ENCODE assay signal across 14 cellular contexts in the genomic region with DNA sequence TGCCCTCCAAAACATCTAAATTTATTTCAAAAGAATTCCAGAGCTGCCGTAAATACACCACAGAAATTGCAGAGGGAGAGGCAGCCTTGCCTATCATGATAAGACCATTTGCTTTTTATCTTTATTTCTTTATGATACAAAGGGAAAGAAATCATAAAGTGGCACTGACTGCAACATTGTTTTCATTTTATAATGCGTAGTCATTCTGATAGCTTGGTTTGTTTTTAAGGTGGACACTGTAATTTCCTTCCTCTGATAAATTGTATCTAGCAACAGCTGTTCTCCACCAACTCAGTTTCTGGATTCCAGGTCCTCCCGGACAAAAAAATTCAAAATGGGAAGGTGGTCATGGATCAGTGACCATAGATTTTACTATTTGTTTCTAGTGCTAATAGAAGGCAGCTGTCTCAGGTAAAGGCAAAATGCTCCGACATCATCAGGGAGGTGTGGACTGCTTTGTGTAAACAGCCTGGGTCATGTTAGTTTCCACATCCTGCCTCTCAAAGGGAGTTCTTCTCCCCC. TPM values are rescaled to one million over a fixed set of nuclear protein-coding genes. Genes with fewer than 3 reads are reported as not detected.
DNase-seq lines count a peak whose midpoint lies in the region; ATAC-seq and TF ChIP-seq lines count a peak whose summit lies in the region.
"Had no signal": no experiment of that assay in that cellular context is flagged by ENCODE, and none has a peak within 500 bp of the region (broad histone marks: within the 10 kb centered on the region; RNA-seq: fewer than 3 reads in every experiment).

No MANE protein-coding gene starts in this region.

- H3K9me3 Mint-ChIP-seq in WTC11 = no peaks in the 10 kb centered on the region
- H3K9me3 Mint-ChIP-seq: neural crest cell; stimulated activated naive B cell treated with anti-CD40 and anti-IgM and Interleukin-4, amounts not matched to agents 10 μg/mL and 1 μg/mL and 100 μg/mL, for 72 hours had no signal

- peak overlapping the region; percentile 34 for H3K27ac ChIP-seq in duodenal mucosa (ENCODE audit: low read depth, low read length)
- H3K27ac ChIP-seq in osteoblast (ENCODE audit: low read depth, low read length) = no peak overlapping the region
- H3K27ac ChIP-seq: BLaER1 had no signal

- H3K4me3 ChIP-seq in duodenal mucosa (ENCODE audit: low read depth in 1 of 2, low read length in 2 of 2) (peak overlapping the region; percentile 36 to 80), osteoblast (ENCODE audit: insufficient read depth, low read length) (no peak overlapping the region)
- H3K4me3 ChIP-seq: BLaER1 had no signal

- H3K79me2 ChIP-seq in osteoblast (ENCODE audit: insufficient read depth, low read length) = no peaks in the 10 kb centered on the region

- H3K4me3 Mint-ChIP-seq in WTC11 = no peak overlapping the region
- H3K4me3 Mint-ChIP-seq: neural crest cell; stimulated activated naive B cell treated with anti-CD40 and anti-IgM and Interleukin-4, amounts not matched to agents 10 μg/mL and 1 μg/mL and 100 μg/mL, for 72 hours had no signal

- no peaks in the 10 kb centered on the region for H3K27me3 ChIP-seq in duodenal mucosa (ENCODE audit: control insufficient read depth in 1 of 2, insufficient read depth in 2 of 2, low read length in 2 of 2)
- no peaks in the 10 kb centered on the region for H3K27me3 ChIP-seq in osteoblast (ENCODE audit: insufficient read depth, low read length)
- H3K27me3 ChIP-seq: BLaER1 had no signal

- no peaks in the 10 kb centered on the region for H3K36me3 Mint-ChIP-seq in WTC11
- H3K36me3 Mint-ChIP-seq: stimulated activated naive B cell treated with anti-CD40 and anti-IgM and Interleukin-4, amounts not matched to agents 10 μg/mL and 1 μg/mL and 100 μg/mL, for 72 hours had no signal

- H3K4me2 ChIP-seq in osteoblast (ENCODE audit: insufficient read depth, low read length) = no peak overlapping the region
- H3K4me2 ChIP-seq: BLaER1 had no signal

- POLR2A ChIA-PET in WTC11 (lab: Charles Lee) = no interaction called here

- peaks cover 12% of the 10 kb centered on the region for H3K4me1 Mint-ChIP-seq in WTC11
- H3K4me1 Mint-ChIP-seq: stimulated activated naive B cell treated with anti-CD40 and anti-IgM and Interleukin-4, amounts not matched to agents 10 μg/mL and 1 μg/mL and 100 μg/mL, for 72 hours had no signal

- TF ChIP-seq CTCF in WTC11 (IDR thresholded peaks at IDR 0.05) (no peak), osteoblast (IDR thresholded peaks at IDR 0.05; ENCODE audit: extremely low read depth, low read depth, low read length) (no peak)

- H3K9me3 ChIP-seq in duodenal mucosa (ENCODE audit: control insufficient read depth in 1 of 2, low read length in 2 of 2) (no peaks in the 10 kb centered on the region), osteoblast (ENCODE audit: low read depth, low read length) (no peaks in the 10 kb centered on the region)
- H3K9me3 ChIP-seq: BLaER1 had no signal

- H3K9ac ChIP-seq in duodenal mucosa (ENCODE audit: low read depth in 1 of 2, low read length in 2 of 2) = no peak overlapping the region
- H3K9ac ChIP-seq: BLaER1 had no signal

- no peaks in the 10 kb centered on the region for H3K27me3 Mint-ChIP-seq in WTC11 (ENCODE audit: low read depth)

- H2AFZ ChIP-seq in osteoblast (ENCODE audit: low read length) = no peak overlapping the region

- H3K27ac Mint-ChIP-seq in WTC11 = no peak overlapping the region
- H3K27ac Mint-ChIP-seq: stimulated activated naive B cell treated with anti-CD40 and anti-IgM and Interleukin-4, amounts not matched to agents 10 μg/mL and 1 μg/mL and 100 μg/mL, for 72 hours had no signal

- no peak for ATAC-seq in HG02884 (IDR thresholded peaks at IDR 0.05; ENCODE audit: unreplicated experiment)
- ATAC-seq in WTC11 = no peak
- ATAC-seq: stimulated activated naive B cell treated with anti-CD40 and anti-IgM and Interleukin-4, amounts not matched to agents 10 μg/mL and 1 μg/mL and 100 μg/mL, for 72 hours had no signal

- peaks cover 30 to 37% of the 10 kb centered on the region in 2 donors for H3K4me1 ChIP-seq in duodenal mucosa (ENCODE audit: control insufficient read depth in 1 of 2, insufficient read depth in 2 of 2, low read length in 2 of 2)
- no peaks in the 10 kb centered on the region for H3K4me1 ChIP-seq in osteoblast (ENCODE audit: insufficient read depth, low read length)
- H3K4me1 ChIP-seq: BLaER1 had no signal

- H4K20me1 ChIP-seq in osteoblast (ENCODE audit: insufficient read depth, low read length) = no peaks in the 10 kb centered on the region
- H4K20me1 ChIP-seq: BLaER1 had no signal

- CTCF ChIA-PET in WTC11 (lab: Charles Lee) = no interaction called here

- H3K36me3 ChIP-seq in duodenal mucosa (ENCODE audit: control insufficient read depth in 1 of 2, insufficient read depth in 2 of 2, low read length in 2 of 2) (no peaks in the 10 kb centered on the region), osteoblast (ENCODE audit: insufficient read depth, low read length) (no peaks in the 10 kb centered on the region)
- H3K36me3 ChIP-seq: BLaER1 had no signal

- DNase-seq in DMS153 (lab: John Stamatoyannopoulos, UW) (peak; percentile 95), NCI-H2196 treated with DMSO at 0.1 percent for 48 hours (lab: John Stamatoyannopoulos, UW; ENCODE audit: unreplicated experiment) (peak; percentile 52), pulmonary artery endothelial cell (ENCODE audit: low read depth, low spot score) (peak; percentile 5), WTC11 (ENCODE audit: low spot score) (no peak), islet precursor cell (no peak), osteoblast (ENCODE audit: insufficient read length, low spot score, missing footprints) (no peak)
- DNase-seq: GOT3; KG1; stimulated activated naive B cell treated with anti-CD40 and anti-IgM and Interleukin-4, amounts not matched to agents 10 μg/mL and 1 μg/mL and 100 μg/mL, for 72 hours had no signal

TF ChIP-seq in WTC11, 78 proteins besides CTCF, POLR2A, EP300 and RAD21 (continues in another document):
- TF ChIP-seq ZBTB21 (CRISPR knock-in tag; IDR thresholded peaks at IDR 0.05; ENCODE audit: borderline replicate concordance) (no peak), ZNF671 (CRISPR knock-in tag; IDR thresholded peaks at IDR 0.05) (no peak), USF1 (CRISPR knock-in tag; IDR thresholded peaks at IDR 0.05) (no peak), PREB (CRISPR knock-in tag; IDR thresholded peaks at IDR 0.05; ENCODE audit: borderline replicate concordance) (no peak), CREB1 (CRISPR knock-in tag; IDR thresholded peaks at IDR 0.05) (no peak), ZMAT4 (CRISPR knock-in tag; IDR thresholded peaks at IDR 0.05) (no peak), MAX (CRISPR knock-in tag; IDR thresholded peaks at IDR 0.05) (no peak)
- TF ChIP-seq, protein P1, sequence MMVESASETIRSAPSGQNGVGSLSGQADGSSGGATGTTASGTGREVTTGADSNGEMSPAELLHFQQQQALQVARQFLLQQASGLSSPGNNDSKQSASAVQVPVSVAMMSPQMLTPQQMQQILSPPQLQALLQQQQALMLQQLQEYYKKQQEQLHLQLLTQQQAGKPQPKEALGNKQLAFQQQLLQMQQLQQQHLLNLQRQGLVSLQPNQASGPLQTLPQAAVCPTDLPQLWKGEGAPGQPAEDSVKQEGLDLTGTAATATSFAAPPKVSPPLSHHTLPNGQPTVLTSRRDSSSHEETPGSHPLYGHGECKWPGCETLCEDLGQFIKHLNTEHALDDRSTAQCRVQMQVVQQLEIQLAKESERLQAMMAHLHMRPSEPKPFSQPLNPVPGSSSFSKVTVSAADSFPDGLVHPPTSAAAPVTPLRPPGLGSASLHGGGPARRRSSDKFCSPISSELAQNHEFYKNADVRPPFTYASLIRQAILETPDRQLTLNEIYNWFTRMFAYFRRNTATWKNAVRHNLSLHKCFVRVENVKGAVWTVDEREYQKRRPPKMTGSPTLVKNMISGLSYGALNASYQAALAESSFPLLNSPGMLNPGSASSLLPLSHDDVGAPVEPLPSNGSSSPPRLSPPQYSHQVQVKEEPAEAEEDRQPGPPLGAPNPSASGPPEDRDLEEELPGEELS (CRISPR knock-in tag; IDR thresholded peaks at IDR 0.05) = no peak
- TF ChIP-seq, protein P2, sequence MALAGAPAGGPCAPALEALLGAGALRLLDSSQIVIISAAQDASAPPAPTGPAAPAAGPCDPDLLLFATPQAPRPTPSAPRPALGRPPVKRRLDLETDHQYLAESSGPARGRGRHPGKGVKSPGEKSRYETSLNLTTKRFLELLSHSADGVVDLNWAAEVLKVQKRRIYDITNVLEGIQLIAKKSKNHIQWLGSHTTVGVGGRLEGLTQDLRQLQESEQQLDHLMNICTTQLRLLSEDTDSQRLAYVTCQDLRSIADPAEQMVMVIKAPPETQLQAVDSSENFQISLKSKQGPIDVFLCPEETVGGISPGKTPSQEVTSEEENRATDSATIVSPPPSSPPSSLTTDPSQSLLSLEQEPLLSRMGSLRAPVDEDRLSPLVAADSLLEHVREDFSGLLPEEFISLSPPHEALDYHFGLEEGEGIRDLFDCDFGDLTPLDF (CRISPR knock-in tag; IDR thresholded peaks at IDR 0.05) = no peak

RNA-seq across cellular contexts. Expression of gene TSPAN8, which starts 0.6 kb away (rescaled TPM):
- total RNA-seq in pulmonary artery endothelial cell (0.18 and 0.33 TPM in 2 replicates), WTC11 (2021) (0.16 to 0.41 TPM (median 0.37 TPM) in 3 replicates), osteoblast (under 0.01 TPM in 1 of 2 replicates, not detected in the other)
- total RNA-seq: neural crest cell; T-helper 2 cell treated with Interferon-gamma antibody and Interleukin-4, amounts not matched to agents 100 ng/mL and 5 ng/mL, for 36 hours had no signal

Comparison
In these comparisons a context has a peak if more than half of its experiments do, and no peak if none do; other contexts are left out.
1. DNase-seq: peak in DMS153 (single experiment), NCI-H2196 treated with DMSO at 0.1 percent for 48 hours (single experiment) and pulmonary artery endothelial cell (single experiment); none in WTC11 (single experiment), islet precursor cell (single experiment) and osteoblast (single experiment).